Comparison of ENCODE assay signal across 21 cellular contexts in the genomic region with DNA sequence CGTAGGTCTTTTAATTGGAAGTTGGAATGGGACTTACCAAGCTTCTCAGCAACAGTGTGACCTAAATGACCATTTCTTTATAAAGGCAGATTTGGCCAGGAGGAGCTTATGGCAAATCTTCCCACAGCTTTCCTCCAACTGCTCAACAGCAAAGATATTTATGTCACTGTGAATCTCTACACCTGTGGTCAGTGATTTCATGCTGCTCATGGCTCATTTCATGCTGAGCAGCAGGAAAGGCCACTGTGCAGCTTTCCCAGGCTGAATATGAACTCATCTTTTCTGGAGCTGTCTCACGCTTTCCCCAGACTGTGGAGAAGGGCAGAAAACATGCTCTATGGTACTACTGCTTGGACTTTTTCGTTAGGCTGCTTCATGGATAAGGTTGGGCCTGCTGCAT. TPM values are rescaled to one million over a fixed set of nuclear protein-coding genes. Genes with fewer than 3 reads are reported as not detected.
DNase-seq lines count a peak whose midpoint lies in the region; ATAC-seq and TF ChIP-seq lines count a peak whose summit lies in the region.
"Had no signal": no experiment of that assay in that cellular context is flagged by ENCODE, and none has a peak within 500 bp of the region (broad histone marks: within the 10 kb centered on the region; RNA-seq: fewer than 3 reads in every experiment).

No MANE protein-coding gene starts in this region.

- no peaks in the 10 kb centered on the region for H3K36me3 Mint-ChIP-seq in neural progenitor cell
- H3K36me3 Mint-ChIP-seq: CD8-positive, alpha-beta memory T cell had no signal

- no peaks in the 10 kb centered on the region for H3K27me3 ChIP-seq in neural progenitor cell
- H3K27me3 ChIP-seq: BLaER1 treated with 17β-estradiol and CSF1 and Interleukin-3, amounts not matched to agents 10 nM and 100 nM had no signal

- H3K79me2 ChIP-seq in neural progenitor cell (ENCODE audit: low read depth): no peaks in the 10 kb centered on the region

- no peaks in the 10 kb centered on the region for H3F3A ChIP-seq in neural progenitor cell (ENCODE audit: low read depth)

- no peak overlapping the region for H3K27ac ChIP-seq in neural progenitor cell
- H3K27ac ChIP-seq: BLaER1 treated with 17β-estradiol and CSF1 and Interleukin-3, amounts not matched to agents 10 nM and 100 nM; PC-9; RWPE1 had no signal

- DNase-seq in Daoy (ENCODE audit: low read depth) (peak; percentile 2), LHCN-M2 (ENCODE audit: low read depth) (peak; percentile 17), cerebellar nuclear complex (lab: John Stamatoyannopoulos, UW) (peak; percentile 24 to 27), neural progenitor cell (ENCODE audit: low spot score) (no peak), epidermal melanocyte (ENCODE audit: insufficient read length, low spot score) (no peak)
- DNase-seq in stimulated activated naive CD8-positive, alpha-beta T cell treated with anti-CD3 and anti-CD28 coated beads, Interleukin-15, amount 100 ng/mL, for 72 hours: no peak
- DNase-seq: CD8-positive, alpha-beta memory T cell; DMS79; NCI-H1092 treated with DMSO at 0.1 percent for 48 hours; NCI-H1694; NCI-H2081 treated with DMSO at 0.1 percent for 48 hours; NCI-H510A; NCI-H774; PC-9; SIG-M5 had no signal

- no peaks in the 10 kb centered on the region for H3K27me3 Mint-ChIP-seq in neural progenitor cell (ENCODE audit: insufficient read depth, low read depth)
- H3K27me3 Mint-ChIP-seq in stimulated activated naive CD8-positive, alpha-beta T cell treated with anti-CD3 and anti-CD28 coated beads, Interleukin-15, amount 100 ng/mL, for 72 hours: no peaks in the 10 kb centered on the region
- H3K27me3 Mint-ChIP-seq: CD8-positive, alpha-beta memory T cell had no signal

- H3K4me2 ChIP-seq in neural progenitor cell: no peak overlapping the region
- H3K4me2 ChIP-seq: BLaER1 treated with 17β-estradiol and CSF1 and Interleukin-3, amounts not matched to agents 10 nM and 100 nM; PC-9 had no signal

- TF ChIP-seq CTCF in neural progenitor cell (IDR thresholded peaks at IDR 0.05): no peak

- H3K4me1 Mint-ChIP-seq in neural progenitor cell: peaks cover 8% of the 10 kb centered on the region
- no peaks in the 10 kb centered on the region for H3K4me1 Mint-ChIP-seq in stimulated activated naive CD8-positive, alpha-beta T cell treated with anti-CD3 and anti-CD28 coated beads, Interleukin-15, amount 100 ng/mL, for 72 hours
- H3K4me1 Mint-ChIP-seq: CD8-positive, alpha-beta memory T cell had no signal

- H3K9me3 ChIP-seq in neural progenitor cell (ENCODE audit: low read depth): no peaks in the 10 kb centered on the region
- H3K9me3 ChIP-seq: BLaER1 treated with 17β-estradiol and CSF1 and Interleukin-3, amounts not matched to agents 10 nM and 100 nM had no signal

- peak overlapping the region; percentile 15 for H3K27ac Mint-ChIP-seq in neural progenitor cell
- H3K27ac Mint-ChIP-seq in stimulated activated naive CD8-positive, alpha-beta T cell treated with anti-CD3 and anti-CD28 coated beads, Interleukin-15, amount 100 ng/mL, for 72 hours: no peak overlapping the region
- H3K27ac Mint-ChIP-seq: CD8-positive, alpha-beta memory T cell had no signal

- no peak overlapping the region for H3K4me3 ChIP-seq in neural progenitor cell
- H3K4me3 ChIP-seq: BLaER1 treated with 17β-estradiol and CSF1 and Interleukin-3, amounts not matched to agents 10 nM and 100 nM; PC-9 had no signal

- H3K36me3 ChIP-seq in neural progenitor cell: no peaks in the 10 kb centered on the region
- H3K36me3 ChIP-seq: BLaER1 treated with 17β-estradiol and CSF1 and Interleukin-3, amounts not matched to agents 10 nM and 100 nM had no signal

- H2AFZ ChIP-seq in neural progenitor cell (replicated peaks): peak overlapping the region; percentile 78

- no peaks in the 10 kb centered on the region for H3K9me3 Mint-ChIP-seq in neural progenitor cell
- H3K9me3 Mint-ChIP-seq in stimulated activated naive CD8-positive, alpha-beta T cell treated with anti-CD3 and anti-CD28 coated beads, Interleukin-15, amount 100 ng/mL, for 72 hours: no peaks in the 10 kb centered on the region
- H3K9me3 Mint-ChIP-seq: CD8-positive, alpha-beta memory T cell had no signal

- no peak overlapping the region for H3K9ac ChIP-seq in neural progenitor cell
- H3K9ac ChIP-seq: BLaER1 treated with 17β-estradiol and CSF1 and Interleukin-3, amounts not matched to agents 10 nM and 100 nM had no signal

- peaks cover 20% of the 10 kb centered on the region for H3K4me1 ChIP-seq in neural progenitor cell
- H3K4me1 ChIP-seq: BLaER1 treated with 17β-estradiol and CSF1 and Interleukin-3, amounts not matched to agents 10 nM and 100 nM had no signal

- no peak overlapping the region for H3K4me3 Mint-ChIP-seq in neural progenitor cell
- no peak overlapping the region for H3K4me3 Mint-ChIP-seq in stimulated activated naive CD8-positive, alpha-beta T cell treated with anti-CD3 and anti-CD28 coated beads, Interleukin-15, amount 100 ng/mL, for 72 hours
- H3K4me3 Mint-ChIP-seq: CD8-positive, alpha-beta memory T cell had no signal

- H4K20me1 ChIP-seq in neural progenitor cell (ENCODE audit: low read depth): no peaks in the 10 kb centered on the region
- H4K20me1 ChIP-seq: BLaER1 treated with 17β-estradiol and CSF1 and Interleukin-3, amounts not matched to agents 10 nM and 100 nM had no signal

- ATAC-seq in GM18519 (IDR thresholded peaks at IDR 0.05; ENCODE audit: low FRiP score, unreplicated experiment) (no peak), GM19351 (IDR thresholded peaks at IDR 0.05; ENCODE audit: unreplicated experiment) (no peak)
- no peak for ATAC-seq in stimulated activated naive CD8-positive, alpha-beta T cell treated with anti-CD3 and anti-CD28 coated beads, Interleukin-15, amount 100 ng/mL, for 72 hours

RNA-seq across cellular contexts. Expression of gene CALCR, which starts 29.8 kb away (rescaled TPM):
- total RNA-seq in Daoy (2014; rRNA removed; shearing (Covaris generic)): not detected in 2 replicates
- total RNA-seq in LHCN-M2 (2014; rRNA removed): not detected in 2 replicates
- not detected for polyA plus RNA-seq in LHCN-M2 (2012)
- 0.22 TPM in 1 of 2 replicates, not detected in the other for total RNA-seq in neural progenitor cell (ENCODE audit: low replicate concordance)
- total RNA-seq: A673; CD8-positive, alpha-beta memory T cell; H4; PC-9 had no signal
- polyA plus RNA-seq: CD8-positive, alpha-beta memory T cell had no signal

Comparison
In these comparisons a context has a peak if more than half of its experiments do, and no peak if none do; other contexts are left out.
1. DNase-seq: peak in Daoy (single experiment), LHCN-M2 (single experiment) and cerebellar nuclear complex (2 of 2); none in neural progenitor cell (single experiment), stimulated activated naive CD8-positive, alpha-beta T cell treated with anti-CD3 and anti-CD28 coated beads, Interleukin-15, amount 100 ng/mL, for 72 hours (0 of 2) and epidermal melanocyte (single experiment).